Comparison of ENCODE assay signal across 9 cellular contexts in the genomic region with DNA sequence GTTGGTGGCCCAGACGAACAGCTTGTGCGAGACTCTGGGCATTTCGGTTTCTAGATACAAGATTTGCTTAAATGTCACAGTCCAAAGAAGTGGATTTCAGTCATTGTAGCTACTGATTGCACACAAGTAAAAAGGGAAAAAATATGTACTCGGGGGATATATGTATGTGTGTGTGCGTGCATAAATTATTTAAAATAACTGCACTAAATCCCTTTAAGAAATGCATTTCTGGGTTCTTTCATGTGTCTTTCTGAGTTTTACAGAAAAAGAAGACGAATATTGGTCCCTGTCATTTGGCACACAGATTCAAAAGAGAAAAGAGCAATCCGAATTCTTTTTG. TPM values are rescaled to one million over a fixed set of nuclear protein-coding genes. Genes with fewer than 3 reads are reported as not detected.
DNase-seq lines count a peak whose midpoint lies in the region; ATAC-seq and TF ChIP-seq lines count a peak whose summit lies in the region.
"Had no signal": no experiment of that assay in that cellular context is flagged by ENCODE, and none has a peak within 500 bp of the region (broad histone marks: within the 10 kb centered on the region; RNA-seq: fewer than 3 reads in every experiment).

No MANE protein-coding gene starts in this region.

- DNase-seq in A673 (ENCODE audit: low spot score), result no peak
- no peak for DNase-seq in coronary artery (ENCODE audit: low spot score)
- no peak for DNase-seq in natural killer cell
- no peak for DNase-seq in Peyer's patch
- no peak for DNase-seq in GDM1 (lab: John Stamatoyannopoulos, UW)
- DNase-seq in D341Med (ENCODE audit: low spot score), result no peak
- DNase-seq: GF-D8 had no signal

- BruUV-seq in A673 (replicated peaks; lab: Mats Ljungman, UMichigan), result no TSS peak

- peaks cover 13% of the 10 kb centered on the region for H3K4me1 ChIP-seq in A673 (ENCODE audit: insufficient read depth, low read length, poor library complexity, severe bottlenecking)
- peaks cover 24% of the 10 kb centered on the region for H3K4me1 ChIP-seq in HUES48 (ENCODE audit: control insufficient read depth, insufficient read depth, low read length)
- peaks cover 0 to 21% (median 4%) of the 10 kb centered on the region in 4 donors for H3K4me1 ChIP-seq in Peyer's patch

- peaks cover 42 to 45% of the 10 kb centered on the region in 2 donors for H3K27me3 Mint-ChIP-seq in natural killer cell (ENCODE audit: low read depth in 2 of 2)

- H3K9me3 ChIP-seq in A673 (ENCODE audit: low read depth, low read length, poor library complexity, severe bottlenecking) (no peaks in the 10 kb centered on the region), HUES48 (ENCODE audit: control insufficient read depth, insufficient read depth, low read length) (no peaks in the 10 kb centered on the region), Peyer's patch (no peaks in the 10 kb centered on the region)

- no peak for ATAC-seq in natural killer cell
- ATAC-seq in HG03139 (IDR thresholded peaks at IDR 0.05; ENCODE audit: unreplicated experiment), result no peak

- peak overlapping the region; percentile 85 for H3K27ac ChIP-seq in A673 (ENCODE audit: low read depth, low read length, poor library complexity, severe bottlenecking)
- no peak overlapping the region for H3K27ac ChIP-seq in HUES48 (ENCODE audit: low read depth, low read length)
- no peak overlapping the region for H3K27ac ChIP-seq in coronary artery
- no peak overlapping the region for H3K27ac ChIP-seq in Peyer's patch

- CTCF ChIA-PET in A673 (lab: Charles Lee), result interaction anchor here (1.0 kb wide), 1 partner anchor 1577 kb away, joined by 3 read pairs; no protein-coding TSS in a partner anchor

- no peak overlapping the region for H3K9ac ChIP-seq in HUES48 (ENCODE audit: low read depth, low read length)

- intact Hi-C loops in A673 (cut with micrococcal nuclease; ENCODE audit: unreplicated experiment) (loop anchor here (1.0 to 10.0 kb wide), 3 partner anchors 395 to 1577 kb away; no protein-coding TSS in a partner anchor), natural killer cell (cut with micrococcal nuclease) (loop anchor here (5.0 to 10.0 kb wide), 4 partner anchors 42 to 1839 kb away; no protein-coding TSS in a partner anchor)

- H3K4me3 Mint-ChIP-seq in natural killer cell, result peak overlapping the region; percentile 86

- H3K27ac Mint-ChIP-seq in natural killer cell, result no peak overlapping the region

- H3K4me1 Mint-ChIP-seq in natural killer cell, result peaks cover 24 to 38% of the 10 kb centered on the region in 2 donors

- H3K4me3 ChIP-seq in A673 (ENCODE audit: low read depth, low read length, poor library complexity, severe bottlenecking) (peak overlapping the region; percentile 84), HUES48 (ENCODE audit: low read depth, low read length) (peak overlapping the region; percentile 70), coronary artery (peak overlapping the region; percentile 83), Peyer's patch (peak overlapping the region in 2 of 4 donors; percentile 64 to 66)

- H3K36me3 ChIP-seq in A673 (ENCODE audit: insufficient read depth, low read length, poor library complexity, severe bottlenecking) (no peaks in the 10 kb centered on the region), HUES48 (ENCODE audit: control insufficient read depth, insufficient read depth, low read length) (no peaks in the 10 kb centered on the region), Peyer's patch (no peaks in the 10 kb centered on the region)

- H3K27me3 ChIP-seq in A673 (replicated peaks; ENCODE audit: insufficient read depth, low read depth, low read length, poor library complexity) (peaks cover 4% of the 10 kb centered on the region), HUES48 (ENCODE audit: control insufficient read depth, insufficient read depth, low read length) (peaks cover 53% of the 10 kb centered on the region), Peyer's patch (peaks cover 0 to 19% of the 10 kb centered on the region in 2 donors)

- H3K36me3 Mint-ChIP-seq in natural killer cell, result no peaks in the 10 kb centered on the region

- no peaks in the 10 kb centered on the region for H3K9me3 Mint-ChIP-seq in natural killer cell

- TF ChIP-seq POLR2A in Peyer's patch (IDR thresholded peaks at IDR 0.05), result no peak

- TF ChIP-seq CTCF in A673 (conservative IDR thresholded peaks at IDR 0.05; ENCODE audit: low read depth, low read length), result no peak
- no peak for TF ChIP-seq CTCF in coronary artery (IDR thresholded peaks at IDR 0.05)
- no peak for TF ChIP-seq CTCF in natural killer cell (IDR thresholded peaks at IDR 0.05)
- TF ChIP-seq CTCF in Peyer's patch (IDR thresholded peaks at IDR 0.05), result no peak

- POLR2A ChIA-PET in A673 (lab: Charles Lee; ENCODE audit: low non-redundant PET), result no interaction called here

RNA-seq across cellular contexts. Expression of gene EPHA4, which starts 2.1 kb away (rescaled TPM):
- total RNA-seq in A673 (2021) (34.4 and 39.5 TPM in 2 replicates), natural killer cell (10 to 100 TPM; 27.2 to 48.6 (median 44.7) TPM), Peyer's patch (10 to 100 TPM in 3 of 4 donors, 1 to 10 TPM in 1; 3.5 to 16.5 (median 12.4) TPM)
